22 cellular contexts compared by ENCODE assay signal in the genomic region with DNA sequence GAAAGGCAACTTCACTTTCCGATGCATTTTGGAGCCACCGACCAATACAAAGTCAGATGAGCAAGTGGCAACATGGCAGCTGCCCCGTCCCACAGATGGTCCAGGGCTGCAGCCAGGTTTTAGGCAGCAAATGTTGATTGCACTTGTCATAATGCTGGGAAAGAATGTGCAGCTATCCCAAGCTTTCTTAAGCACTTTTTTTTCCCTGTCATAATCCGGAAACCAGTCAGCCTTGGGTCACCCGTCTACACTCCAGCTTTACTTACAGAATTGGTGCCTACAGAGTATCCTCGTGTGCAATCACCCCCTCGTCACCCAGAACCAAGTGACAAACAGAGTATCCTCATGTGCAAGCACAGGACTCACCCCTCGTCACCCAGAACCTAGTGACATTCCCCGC.
"Had no signal": no experiment of that assay in that cellular context is flagged by ENCODE, and none has a peak within 500 bp of the region (broad histone marks: within the 10 kb centered on the region; RNA-seq: fewer than 3 reads in every experiment).

No MANE protein-coding gene starts in this region.

- H3K27ac ChIP-seq: coronary artery, lower lobe of right lung, neutrophil, sigmoid colon, suprapubic skin, thyroid gland, uterus had no signal

- H3K4me3 ChIP-seq: coronary artery, heart right ventricle, left ventricle myocardium inferior, lower lobe of right lung, right atrium auricular region, sigmoid colon, suprapubic skin, thyroid gland, uterus had no signal

- H3K27me3 Mint-ChIP-seq: naive thymus-derived CD4-positive, alpha-beta T cell; type B pancreatic cell had no signal

- H3K9me3 ChIP-seq: left ventricle myocardium inferior, lower lobe of right lung, neutrophil, right atrium auricular region, sigmoid colon, suprapubic skin, thyroid gland, uterus had no signal

- H3K36me3 Mint-ChIP-seq: naive thymus-derived CD4-positive, alpha-beta T cell; type B pancreatic cell had no signal

- FAIRE-seq: frontal cortex, islet of Langerhans, small intestine had no signal

- H3K4me3 Mint-ChIP-seq: naive thymus-derived CD4-positive, alpha-beta T cell; type B pancreatic cell had no signal

- ATAC-seq: lower lobe of right lung; naive thymus-derived CD4-positive, alpha-beta T cell had no signal

- H3K9me3 Mint-ChIP-seq: type B pancreatic cell had no signal

- H3K4me1 ChIP-seq: lower lobe of right lung, sigmoid colon, suprapubic skin, thyroid gland, uterus had no signal

- H3K27ac Mint-ChIP-seq: naive thymus-derived CD4-positive, alpha-beta T cell; type B pancreatic cell had no signal

- H3K27me3 ChIP-seq: heart right ventricle, neutrophil, right atrium auricular region, sigmoid colon, suprapubic skin, thyroid gland, uterus had no signal

- H3K36me3 ChIP-seq: heart right ventricle, left ventricle myocardium inferior, lower lobe of right lung, neutrophil, right atrium auricular region, sigmoid colon, suprapubic skin, thyroid gland, uterus had no signal

- DNase-seq: central memory CD4-positive, alpha-beta T cell; effector CD8-positive, alpha-beta T cell; heart right ventricle; hypothalamus; kidney glomerular epithelial cell; left ventricle myocardium inferior; lower lobe of right lung; mesendoderm; naive thymus-derived CD4-positive, alpha-beta T cell; sigmoid colon; small intestine; stimulated activated CD4-positive, alpha-beta T cell treated with anti-CD3 and anti-CD28 coated beads, Interleukin-2, amount 100 ng/mL, for 48 hours; stimulated activated naive CD4-positive, alpha-beta T cell treated with Interleukin-2 at 50 U/mL for 16 hours; thyroid gland; uterus had no signal
